10 cellular contexts compared by ENCODE assay signal in genomic region chr22:43042101-43042780, GRCh38. TPM values are rescaled to one million over a fixed set of nuclear protein-coding genes. Genes with fewer than 3 reads are reported as not detected.
DNase-seq lines count a peak whose midpoint lies in the region; ATAC-seq and TF ChIP-seq lines count a peak whose summit lies in the region.
"Had no signal": no experiment of that assay in that cellular context is flagged by ENCODE, and none has a peak within 500 bp of the region (broad histone marks: within the 10 kb centered on the region; RNA-seq: fewer than 3 reads in every experiment).

No MANE protein-coding gene starts in this region.

- H3K4me1 ChIP-seq in adipocyte (ENCODE audit: control insufficient read depth, insufficient read depth, low read length) = no peaks in the 10 kb centered on the region
- H3K4me1 ChIP-seq: vagina had no signal

- H3K9ac ChIP-seq in adipocyte (ENCODE audit: low read length) = no peak overlapping the region

- no peaks in the 10 kb centered on the region for H3K9me3 Mint-ChIP-seq in progenitor cell of endocrine pancreas (ENCODE audit: low read depth)
- no peaks in the 10 kb centered on the region for H3K9me3 Mint-ChIP-seq in activated CD4-positive, alpha-beta T cell treated with anti-CD3 and anti-CD28 coated beads, Interleukin-2, amount 10 ng/mL, durations not matched to agents 7 days and 5 days

- CTCF ChIA-PET in activated CD4-positive, alpha-beta T cell treated with anti-CD3 and anti-CD28 coated beads, Interleukin-2, amount 10 ng/mL, durations not matched to agents 7 days and 5 days (lab: Charles Lee) = interaction anchor here (0.5 to 0.8 kb wide), 4 partner anchors 13 to 325 kb away, joined by 3 to 4 read pairs (median 3); no protein-coding TSS in a partner anchor

- intact Hi-C loops in Right ventricle myocardium superior (cut with DNase I) = no loop called here

- TF ChIP-seq CTCF in progenitor cell of endocrine pancreas (IDR thresholded peaks at IDR 0.05; ENCODE audit: unreplicated experiment) = no peak

- H3K36me3 ChIP-seq in adipocyte (ENCODE audit: control insufficient read depth, insufficient read depth, low read length, severe bottlenecking) = no peaks in the 10 kb centered on the region
- H3K36me3 ChIP-seq: vagina had no signal

- no peak overlapping the region for H3K4me3 Mint-ChIP-seq in progenitor cell of endocrine pancreas (ENCODE audit: low read depth)
- no peak overlapping the region for H3K4me3 Mint-ChIP-seq in activated CD4-positive, alpha-beta T cell treated with anti-CD3 and anti-CD28 coated beads, Interleukin-2, amount 10 ng/mL, durations not matched to agents 7 days and 5 days

- POLR2A ChIA-PET in activated CD4-positive, alpha-beta T cell treated with anti-CD3 and anti-CD28 coated beads, Interleukin-2, amount 10 ng/mL, durations not matched to agents 7 days and 5 days (lab: Charles Lee) = no interaction called here

- H3K27ac Mint-ChIP-seq in progenitor cell of endocrine pancreas = no peak overlapping the region
- H3K27ac Mint-ChIP-seq in activated CD4-positive, alpha-beta T cell treated with anti-CD3 and anti-CD28 coated beads, Interleukin-2, amount 10 ng/mL, durations not matched to agents 7 days and 5 days = no peak overlapping the region

- no peaks in the 10 kb centered on the region for H3K9me3 ChIP-seq in adipocyte (ENCODE audit: control insufficient read depth, low read length)
- H3K9me3 ChIP-seq: vagina had no signal

- H3K4me3 ChIP-seq in adipocyte (ENCODE audit: low read length) = no peak overlapping the region
- H3K4me3 ChIP-seq: vagina had no signal

- ATAC-seq in Right ventricle myocardium superior (ENCODE audit: poor library complexity) = no peak

- H3K36me3 Mint-ChIP-seq in progenitor cell of endocrine pancreas (ENCODE audit: insufficient read depth) = peaks cover 4% of the 10 kb centered on the region
- no peaks in the 10 kb centered on the region for H3K36me3 Mint-ChIP-seq in activated CD4-positive, alpha-beta T cell treated with anti-CD3 and anti-CD28 coated beads, Interleukin-2, amount 10 ng/mL, durations not matched to agents 7 days and 5 days (ENCODE audit: low read depth)

- H3K27me3 ChIP-seq in adipocyte (replicated peaks; ENCODE audit: control insufficient read depth, insufficient read depth, low read length) = no peaks in the 10 kb centered on the region
- H3K27me3 ChIP-seq: vagina had no signal

- no peaks in the 10 kb centered on the region for H3K27me3 Mint-ChIP-seq in progenitor cell of endocrine pancreas
- no peaks in the 10 kb centered on the region for H3K27me3 Mint-ChIP-seq in activated CD4-positive, alpha-beta T cell treated with anti-CD3 and anti-CD28 coated beads, Interleukin-2, amount 10 ng/mL, durations not matched to agents 7 days and 5 days

- no peaks in the 10 kb centered on the region for H3K4me1 Mint-ChIP-seq in progenitor cell of endocrine pancreas (ENCODE audit: low read depth)
- H3K4me1 Mint-ChIP-seq in activated CD4-positive, alpha-beta T cell treated with anti-CD3 and anti-CD28 coated beads, Interleukin-2, amount 10 ng/mL, durations not matched to agents 7 days and 5 days = no peaks in the 10 kb centered on the region

- DNase-seq in DMS53 treated with DMSO at 0.1 percent for 48 hours (lab: John Stamatoyannopoulos, UW; ENCODE audit: unreplicated experiment) (peak; percentile 76), NCI-H2081 (lab: John Stamatoyannopoulos, UW) (peak; percentile 46 to 77), adipocyte (ENCODE audit: low read depth) (peak; percentile 16), midbrain (lab: John Stamatoyannopoulos, UW) (peak; percentile 61), NCI-H774 (lab: John Stamatoyannopoulos, UW) (no peak), Right ventricle myocardium superior (no peak), progenitor cell of endocrine pancreas (ENCODE audit: low spot score, unreplicated experiment) (no peak)
- no peak for DNase-seq in activated CD4-positive, alpha-beta T cell treated with anti-CD3 and anti-CD28 coated beads, Interleukin-2, amount 10 ng/mL, durations not matched to agents 7 days and 5 days
- DNase-seq: H7 had no signal

RNA-seq across cellular contexts. Expression of gene PACSIN2, which starts 27.3 kb away (rescaled TPM):
- 60.2 TPM for total RNA-seq in Right ventricle myocardium superior
- 53.9 and 61.0 TPM in 2 replicates for total RNA-seq in progenitor cell of endocrine pancreas
- total RNA-seq in activated CD4-positive, alpha-beta T cell treated with anti-CD3 and anti-CD28 coated beads, Interleukin-2, amount 10 ng/mL, durations not matched to agents 7 days and 5 days = 10 to 100 TPM; 32.3 to 35.8 TPM

RNA-seq across cellular contexts. Expression of gene TTLL1, which starts 47.0 kb away (rescaled TPM):
- total RNA-seq in Right ventricle myocardium superior = 7.8 TPM
- total RNA-seq in progenitor cell of endocrine pancreas = 11.9 and 12.4 TPM in 2 replicates
- total RNA-seq in activated CD4-positive, alpha-beta T cell treated with anti-CD3 and anti-CD28 coated beads, Interleukin-2, amount 10 ng/mL, durations not matched to agents 7 days and 5 days = 1 to 10 TPM; 9.0 to 9.3 TPM

Comparison
In these comparisons a context has a peak if more than half of its experiments do, and no peak if none do; other contexts are left out.
1. DNase-seq: peak in DMS53 treated with DMSO at 0.1 percent for 48 hours (single experiment), NCI-H2081 (2 of 2), adipocyte (single experiment) and midbrain (single experiment); none in NCI-H774 (single experiment), Right ventricle myocardium superior (single experiment), progenitor cell of endocrine pancreas (single experiment) and activated CD4-positive, alpha-beta T cell treated with anti-CD3 and anti-CD28 coated beads, Interleukin-2, amount 10 ng/mL, durations not matched to agents 7 days and 5 days (single experiment).